1 cellular context compared by ENCODE assay signal in genomic region chr14:93967637-93968250, GRCh38.
TF ChIP-seq lines count a peak whose summit lies in the region.

No MANE protein-coding gene starts in this region.

TF ChIP-seq in HepG2, 621 proteins besides CTCF, POLR2A, EP300 and RAD21:
- TF ChIP-seq ZNF572 (CRISPR knock-in tag; IDR thresholded peaks at IDR 0.05) (no peak), ZNF609 (CRISPR knock-in tag; IDR thresholded peaks at IDR 0.05; ENCODE audit: borderline replicate concordance) (no peak), NCOA1 (CRISPR knock-in tag; IDR thresholded peaks at IDR 0.05) (no peak), SPEN (CRISPR knock-in tag; IDR thresholded peaks at IDR 0.05; ENCODE audit: low read depth) (no peak), NPAS2 (CRISPR knock-in tag; IDR thresholded peaks at IDR 0.05; ENCODE audit: borderline replicate concordance) (no peak), ZNF503 (CRISPR knock-in tag; IDR thresholded peaks at IDR 0.05) (no peak), NR1H2 (CRISPR knock-in tag; IDR thresholded peaks at IDR 0.05; ENCODE audit: borderline replicate concordance, low read depth) (no peak), EED (CRISPR knock-in tag; IDR thresholded peaks at IDR 0.05) (no peak), ZNF576 (CRISPR knock-in tag; IDR thresholded peaks at IDR 0.05) (no peak), RORA (CRISPR knock-in tag; IDR thresholded peaks at IDR 0.05) (no peak)
TF ChIP-seq in HepG2: peak in this region for 0.
